1 cellular context compared by ENCODE assay signal in the genomic region with DNA sequence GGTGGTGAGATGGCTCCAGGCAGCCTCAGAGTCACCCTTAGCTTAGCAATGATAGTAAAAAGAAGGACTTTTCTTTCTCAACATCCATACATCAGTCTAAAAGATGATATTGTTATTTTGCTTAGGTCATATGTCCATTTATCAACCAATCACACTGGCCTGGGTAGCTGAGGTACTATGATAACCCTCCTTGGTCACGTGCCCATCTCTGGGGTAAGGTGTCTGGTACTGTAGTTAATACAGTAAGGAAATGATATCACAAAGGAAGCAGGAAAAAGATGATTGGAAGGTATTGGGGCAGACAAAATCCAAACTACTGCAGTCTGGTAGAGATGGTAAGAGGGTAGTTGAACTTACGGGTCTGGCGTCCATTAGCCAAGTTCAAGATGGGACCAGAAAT.
TF ChIP-seq lines count a peak whose summit lies in the region.

No MANE protein-coding gene starts in this region.

TF ChIP-seq in K562, 482 proteins besides CTCF, POLR2A, EP300 and RAD21 (continued from another document):
- TF ChIP-seq, protein P1, sequence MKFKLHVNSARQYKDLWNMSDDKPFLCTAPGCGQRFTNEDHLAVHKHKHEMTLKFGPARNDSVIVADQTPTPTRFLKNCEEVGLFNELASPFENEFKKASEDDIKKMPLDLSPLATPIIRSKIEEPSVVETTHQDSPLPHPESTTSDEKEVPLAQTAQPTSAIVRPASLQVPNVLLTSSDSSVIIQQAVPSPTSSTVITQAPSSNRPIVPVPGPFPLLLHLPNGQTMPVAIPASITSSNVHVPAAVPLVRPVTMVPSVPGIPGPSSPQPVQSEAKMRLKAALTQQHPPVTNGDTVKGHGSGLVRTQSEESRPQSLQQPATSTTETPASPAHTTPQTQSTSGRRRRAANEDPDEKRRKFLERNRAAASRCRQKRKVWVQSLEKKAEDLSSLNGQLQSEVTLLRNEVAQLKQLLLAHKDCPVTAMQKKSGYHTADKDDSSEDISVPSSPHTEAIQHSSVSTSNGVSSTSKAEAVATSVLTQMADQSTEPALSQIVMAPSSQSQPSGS (CRISPR knock-in tag; IDR thresholded peaks at IDR 0.05): no peak
- TF ChIP-seq, protein P2, sequence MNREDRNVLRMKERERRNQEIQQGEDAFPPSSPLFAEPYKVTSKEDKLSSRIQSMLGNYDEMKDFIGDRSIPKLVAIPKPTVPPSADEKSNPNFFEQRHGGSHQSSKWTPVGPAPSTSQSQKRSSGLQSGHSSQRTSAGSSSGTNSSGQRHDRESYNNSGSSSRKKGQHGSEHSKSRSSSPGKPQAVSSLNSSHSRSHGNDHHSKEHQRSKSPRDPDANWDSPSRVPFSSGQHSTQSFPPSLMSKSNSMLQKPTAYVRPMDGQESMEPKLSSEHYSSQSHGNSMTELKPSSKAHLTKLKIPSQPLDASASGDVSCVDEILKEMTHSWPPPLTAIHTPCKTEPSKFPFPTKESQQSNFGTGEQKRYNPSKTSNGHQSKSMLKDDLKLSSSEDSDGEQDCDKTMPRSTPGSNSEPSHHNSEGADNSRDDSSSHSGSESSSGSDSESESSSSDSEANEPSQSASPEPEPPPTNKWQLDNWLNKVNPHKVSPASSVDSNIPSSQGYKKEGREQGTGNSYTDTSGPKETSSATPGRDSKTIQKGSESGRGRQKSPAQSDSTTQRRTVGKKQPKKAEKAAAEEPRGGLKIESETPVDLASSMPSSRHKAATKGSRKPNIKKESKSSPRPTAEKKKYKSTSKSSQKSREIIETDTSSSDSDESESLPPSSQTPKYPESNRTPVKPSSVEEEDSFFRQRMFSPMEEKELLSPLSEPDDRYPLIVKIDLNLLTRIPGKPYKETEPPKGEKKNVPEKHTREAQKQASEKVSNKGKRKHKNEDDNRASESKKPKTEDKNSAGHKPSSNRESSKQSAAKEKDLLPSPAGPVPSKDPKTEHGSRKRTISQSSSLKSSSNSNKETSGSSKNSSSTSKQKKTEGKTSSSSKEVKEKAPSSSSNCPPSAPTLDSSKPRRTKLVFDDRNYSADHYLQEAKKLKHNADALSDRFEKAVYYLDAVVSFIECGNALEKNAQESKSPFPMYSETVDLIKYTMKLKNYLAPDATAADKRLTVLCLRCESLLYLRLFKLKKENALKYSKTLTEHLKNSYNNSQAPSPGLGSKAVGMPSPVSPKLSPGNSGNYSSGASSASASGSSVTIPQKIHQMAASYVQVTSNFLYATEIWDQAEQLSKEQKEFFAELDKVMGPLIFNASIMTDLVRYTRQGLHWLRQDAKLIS (CRISPR knock-in tag; IDR thresholded peaks at IDR 0.05): no peak
- TF ChIP-seq, protein P3, sequence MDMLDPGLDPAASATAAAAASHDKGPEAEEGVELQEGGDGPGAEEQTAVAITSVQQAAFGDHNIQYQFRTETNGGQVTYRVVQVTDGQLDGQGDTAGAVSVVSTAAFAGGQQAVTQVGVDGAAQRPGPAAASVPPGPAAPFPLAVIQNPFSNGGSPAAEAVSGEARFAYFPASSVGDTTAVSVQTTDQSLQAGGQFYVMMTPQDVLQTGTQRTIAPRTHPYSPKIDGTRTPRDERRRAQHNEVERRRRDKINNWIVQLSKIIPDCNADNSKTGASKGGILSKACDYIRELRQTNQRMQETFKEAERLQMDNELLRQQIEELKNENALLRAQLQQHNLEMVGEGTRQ (CRISPR knock-in tag; IDR thresholded peaks at IDR 0.05): peak; percentile 76
- TF ChIP-seq TOE1 (IDR thresholded peaks at IDR 0.05; ENCODE audit: borderline replicate concordance): peak; percentile 33; the same call in 1 of the 2 replicates
- no peak for TF ChIP-seq TOE1 (CRISPR knock-in tag; IDR thresholded peaks at IDR 0.05; ENCODE audit: borderline replicate concordance, low read depth)
- TF ChIP-seq, protein P4, sequence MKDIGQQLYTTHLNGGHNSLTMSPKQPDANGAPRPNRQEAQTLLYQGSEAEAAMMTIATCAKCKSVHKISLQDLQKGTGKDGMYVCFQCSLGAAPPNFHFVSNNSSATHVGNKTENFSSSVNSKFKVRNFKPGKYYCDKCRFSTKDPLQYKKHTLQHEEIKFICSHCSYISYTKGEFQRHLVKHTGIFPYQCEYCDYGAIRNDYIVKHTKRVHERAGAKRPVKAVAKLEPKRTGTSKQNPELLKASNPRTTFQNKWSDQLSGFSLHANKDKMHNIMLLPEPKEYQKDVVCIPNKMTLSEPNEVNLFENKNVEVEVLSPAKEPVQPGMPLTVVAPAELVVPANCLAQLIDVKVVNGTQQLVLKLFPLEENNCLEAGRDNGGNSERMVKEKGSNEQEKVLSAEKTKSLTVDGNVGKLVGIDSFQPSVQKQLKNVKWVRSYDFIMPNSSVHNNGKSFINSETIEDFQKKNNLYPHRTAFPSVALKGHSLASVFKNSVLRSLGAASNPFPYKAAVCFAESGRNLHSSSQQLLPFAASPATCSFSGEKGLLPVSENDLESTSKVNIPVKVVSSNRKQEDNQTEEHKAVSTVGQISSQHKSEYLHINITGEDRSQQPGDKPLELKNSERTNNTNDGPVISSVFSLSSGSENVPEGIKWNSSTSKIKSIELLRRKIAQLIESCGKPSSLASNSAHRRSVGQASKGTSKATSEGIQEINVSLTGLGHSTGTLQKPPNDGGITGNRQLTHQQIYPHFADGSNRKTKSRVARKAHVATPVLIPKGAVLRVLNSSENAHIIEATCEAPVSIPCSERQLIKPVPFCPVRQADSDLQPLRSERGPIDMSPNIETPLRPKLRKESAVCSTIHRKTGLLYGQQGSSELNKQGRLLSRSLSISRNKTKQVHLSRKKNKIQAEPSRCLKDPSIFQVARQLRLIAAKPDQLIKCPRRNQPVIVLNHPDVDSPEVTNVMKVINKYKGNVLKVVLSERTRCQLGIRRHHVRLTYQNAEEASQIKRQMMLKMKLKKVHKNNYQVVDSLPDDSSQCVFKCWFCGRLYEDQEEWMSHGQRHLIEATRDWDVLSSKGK (CRISPR knock-in tag; IDR thresholded peaks at IDR 0.05): no peak
- no peak for TF ChIP-seq YY1 (IDR thresholded peaks at IDR 0.05; ENCODE audit: borderline replicate concordance in 1 of 3, control insufficient read depth in 1 of 3, extremely low read depth in 1 of 3, insufficient read depth in 3 of 3, insufficient read length in 1 of 3, insufficient replicate concordance in 2 of 3, low read depth in 1 of 3, low read length in 2 of 3)
- no peak for TF ChIP-seq CC2D1A (IDR thresholded peaks at IDR 0.05)
- TF ChIP-seq RCOR1 (IDR thresholded peaks at IDR 0.05; ENCODE audit: borderline replicate concordance in 1 of 2, low read depth in 2 of 2, low read length in 2 of 2): no peak
- TF ChIP-seq ADNP (tag; IDR thresholded peaks at IDR 0.05): no peak
- peak; percentile 74 for TF ChIP-seq RAD51 (IDR thresholded peaks at IDR 0.05; ENCODE audit: borderline replicate concordance, low read depth)
- peak; percentile 42 for TF ChIP-seq BHLHE40 (IDR thresholded peaks at IDR 0.05; ENCODE audit: low read length)
- TF ChIP-seq, protein P5, sequence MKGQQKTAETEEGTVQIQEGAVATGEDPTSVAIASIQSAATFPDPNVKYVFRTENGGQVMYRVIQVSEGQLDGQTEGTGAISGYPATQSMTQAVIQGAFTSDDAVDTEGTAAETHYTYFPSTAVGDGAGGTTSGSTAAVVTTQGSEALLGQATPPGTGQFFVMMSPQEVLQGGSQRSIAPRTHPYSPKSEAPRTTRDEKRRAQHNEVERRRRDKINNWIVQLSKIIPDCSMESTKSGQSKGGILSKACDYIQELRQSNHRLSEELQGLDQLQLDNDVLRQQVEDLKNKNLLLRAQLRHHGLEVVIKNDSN (CRISPR knock-in tag; IDR thresholded peaks at IDR 0.05): peak; percentile 62
- peak; percentile 31; the same call in 1 of the 2 replicates for TF ChIP-seq CBFA2T2 (conservative IDR thresholded peaks at IDR 0.05)
- TF ChIP-seq, protein P6, sequence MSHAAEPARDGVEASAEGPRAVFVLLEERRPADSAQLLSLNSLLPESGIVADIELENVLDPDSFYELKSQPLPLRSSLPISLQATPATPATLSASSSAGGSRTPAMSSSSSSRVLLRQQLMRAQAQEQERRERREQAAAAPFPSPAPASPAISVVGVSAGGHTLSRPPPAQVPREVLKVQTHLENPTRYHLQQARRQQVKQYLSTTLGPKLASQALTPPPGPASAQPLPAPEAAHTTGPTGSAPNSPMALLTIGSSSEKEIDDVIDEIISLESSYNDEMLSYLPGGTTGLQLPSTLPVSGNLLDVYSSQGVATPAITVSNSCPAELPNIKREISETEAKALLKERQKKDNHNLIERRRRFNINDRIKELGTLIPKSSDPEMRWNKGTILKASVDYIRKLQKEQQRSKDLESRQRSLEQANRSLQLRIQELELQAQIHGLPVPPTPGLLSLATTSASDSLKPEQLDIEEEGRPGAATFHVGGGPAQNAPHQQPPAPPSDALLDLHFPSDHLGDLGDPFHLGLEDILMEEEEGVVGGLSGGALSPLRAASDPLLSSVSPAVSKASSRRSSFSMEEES (CRISPR knock-in tag; IDR thresholded peaks at IDR 0.05): peak; percentile 79
- 0 out of 2 replicates have a peak, but pooled peaks have one; percentile 11 for TF ChIP-seq CBFA2T3 (IDR thresholded peaks at IDR 0.05)
- no peak for TF ChIP-seq KDM2B (CRISPR knock-in tag; IDR thresholded peaks at IDR 0.05)
- TF ChIP-seq SNRNP70 (optimal IDR thresholded peaks at IDR 0.05; ENCODE audit: low read depth, low read length): no peak
TF ChIP-seq in K562: peak in this region for 9.
